In the genomic region with DNA sequence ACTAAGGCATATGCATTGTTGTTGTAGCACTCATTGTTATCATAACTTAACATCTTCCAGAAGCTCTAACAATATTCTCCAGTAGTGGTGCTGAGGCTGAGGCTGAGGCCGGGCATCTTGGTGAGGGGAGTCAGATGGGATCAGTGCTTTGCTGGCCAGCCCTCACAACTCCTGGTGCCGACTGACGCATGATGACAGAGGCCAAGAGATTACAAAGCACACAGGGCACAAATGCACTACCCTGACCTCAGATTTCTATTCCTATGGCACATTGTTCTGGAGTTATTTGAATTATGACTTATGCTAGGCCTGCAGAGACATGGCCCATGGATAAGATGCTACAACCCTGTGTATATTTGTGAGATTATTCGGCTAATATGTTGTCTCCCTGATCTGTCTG, we compare ENCODE assay signal across 17 cellular contexts. TPM values are rescaled to one million over a fixed set of nuclear protein-coding genes. Genes with fewer than 3 reads are reported as not detected.
DNase-seq lines count a peak whose midpoint lies in the region; ATAC-seq and TF ChIP-seq lines count a peak whose summit lies in the region.
"Had no signal": no experiment of that assay in that cellular context is flagged by ENCODE, and none has a peak within 500 bp of the region (broad histone marks: within the 10 kb centered on the region; RNA-seq: fewer than 3 reads in every experiment).

No MANE protein-coding gene starts in this region.

- H3K27ac Mint-ChIP-seq in Caco-2 (ENCODE audit: unreplicated experiment) (peak overlapping the region; percentile 10), type B pancreatic cell (peak overlapping the region; percentile 99)
- H3K27ac Mint-ChIP-seq: CD14-positive monocyte; CD8-positive, alpha-beta T cell had no signal

- H3K4me1 ChIP-seq in right cardiac atrium (ENCODE audit: control insufficient read depth, insufficient read depth, low read length): no peaks in the 10 kb centered on the region
- H3K4me1 ChIP-seq in Caco-2: peaks cover 22% of the 10 kb centered on the region
- peaks cover 0 to 2% of the 10 kb centered on the region in 2 donors for H3K4me1 ChIP-seq in neuronal stem cell (ENCODE audit: control insufficient read depth in 2 of 2, insufficient read depth in 1 of 2, low read depth in 1 of 2, low read length in 2 of 2)
- H3K4me1 ChIP-seq: A549, BLaER1, HAP-1 had no signal

- H3K27me3 ChIP-seq in right cardiac atrium (ENCODE audit: control insufficient read depth, insufficient read depth): no peaks in the 10 kb centered on the region
- H3K27me3 ChIP-seq in Caco-2 (replicated peaks; ENCODE audit: control insufficient read depth, insufficient read depth, low read length): no peaks in the 10 kb centered on the region
- no peaks in the 10 kb centered on the region for H3K27me3 ChIP-seq in neuronal stem cell (ENCODE audit: control insufficient read depth in 3 of 3, insufficient read depth in 3 of 3, low read depth in 1 of 3, low read length in 3 of 3)
- H3K27me3 ChIP-seq: BLaER1 had no signal

- H2BK5ac ChIP-seq in neuronal stem cell (ENCODE audit: low read length): no peak overlapping the region

- no peak overlapping the region for H2BK15ac ChIP-seq in neuronal stem cell (ENCODE audit: low read length)

- intact Hi-C loops in Right ventricle myocardium inferior (cut with DNase I) (no loop called here), right cardiac atrium (cut with DNase I) (no loop called here), Caco-2 (cut with micrococcal nuclease; ENCODE audit: unreplicated experiment) (no loop called here)

- no peak for DNase-seq in Right ventricle myocardium inferior (ENCODE audit: missing footprints)
- DNase-seq in right cardiac atrium: no peak
- DNase-seq in Caco-2: no peak
- no peak for DNase-seq in neuronal stem cell (ENCODE audit: low spot score)
- DNase-seq in type B pancreatic cell (ENCODE audit: extremely low spot score, unreplicated experiment): no peak
- DNase-seq in CD1c-positive myeloid dendritic cell (ENCODE audit: extremely low spot score): no peak
- DNase-seq in hypothalamus (lab: John Stamatoyannopoulos, UW): no peak
- DNase-seq: CD8-positive, alpha-beta T cell; DMS 273 treated with DMSO at 0.1 percent for 48 hours; GM23248 had no signal

- POLR2A ChIA-PET in Caco-2 (lab: Charles Lee): no interaction called here

- H3K9me3 ChIP-seq in right cardiac atrium (ENCODE audit: control insufficient read depth, low read length) (peaks cover 3% of the 10 kb centered on the region), Caco-2 (no peaks in the 10 kb centered on the region), neuronal stem cell (replicated peaks in 1 of 2; ENCODE audit: control insufficient read depth in 2 of 2, insufficient read depth in 1 of 2, low read depth in 1 of 2, low read length in 2 of 2) (peaks cover 0 to 2% of the 10 kb centered on the region in 2 donors)
- H3K9me3 ChIP-seq: A549, BLaER1, HAP-1 had no signal

- H3K27ac ChIP-seq in right cardiac atrium (ENCODE audit: low read length) (no peak overlapping the region), neuronal stem cell (replicated peaks; ENCODE audit: low read length) (no peak overlapping the region)
- H3K27ac ChIP-seq: 22Rv1, A549, BLaER1, GM23248, HL-60 had no signal

- no peak overlapping the region for H3K14ac ChIP-seq in neuronal stem cell (ENCODE audit: low read length)

- CTCF ChIA-PET in Caco-2 (lab: Charles Lee): interaction anchor here (0.7 kb wide), 1 partner anchor 1238 kb away, joined by 3 read pairs; a partner anchor contains a TSS

- H3K4me1 Mint-ChIP-seq in Caco-2 (ENCODE audit: low read depth, unreplicated experiment) (peaks cover 19% of the 10 kb centered on the region), type B pancreatic cell (ENCODE audit: unreplicated experiment) (peaks cover 19% of the 10 kb centered on the region)
- H3K4me1 Mint-ChIP-seq: CD14-positive monocyte had no signal

- no peak overlapping the region for H2AK5ac ChIP-seq in neuronal stem cell (ENCODE audit: low read depth, low read length)

- H3K27me3 Mint-ChIP-seq in Caco-2 (ENCODE audit: insufficient read depth, unreplicated experiment): no peaks in the 10 kb centered on the region
- H3K27me3 Mint-ChIP-seq in type B pancreatic cell: no peaks in the 10 kb centered on the region

- no peak for TF ChIP-seq CTCF in Caco-2 (IDR thresholded peaks at IDR 0.05; ENCODE audit: insufficient read depth in 1 of 2, low read depth in 1 of 2, low read length in 1 of 2, severe bottlenecking in 1 of 2, unreplicated experiment in 1 of 2)
- TF ChIP-seq CTCF in type B pancreatic cell (conservative IDR thresholded peaks at IDR 0.05): no peak

- no peak overlapping the region for H3K4me3 Mint-ChIP-seq in Caco-2 (ENCODE audit: unreplicated experiment)
- H3K4me3 Mint-ChIP-seq in type B pancreatic cell: no peak overlapping the region
- H3K4me3 Mint-ChIP-seq: CD14-positive monocyte; CD8-positive, alpha-beta T cell had no signal

- WGBS in right cardiac atrium: 58% methylated on average over 4 of the region's 4 CpGs
- WGBS in neuronal stem cell (ENCODE audit: extremely low coverage in 2 of 2, insufficient read length in 2 of 2, insufficient replicate concordance in 1 of 2), 2 donors: no CpG with 5 or more reads among the region's 4 CpGs

- no peak overlapping the region for H3K23ac ChIP-seq in neuronal stem cell (ENCODE audit: low read depth, low read length, poor library complexity)

- no peaks in the 10 kb centered on the region for H3K36me3 ChIP-seq in Caco-2 (ENCODE audit: control insufficient read depth, insufficient read depth, low read length)
- H3K36me3 ChIP-seq in neuronal stem cell (replicated peaks in 1 of 2; ENCODE audit: control insufficient read depth in 2 of 2, insufficient read depth in 2 of 2, low read length in 2 of 2): no peaks in the 10 kb centered on the region
- H3K36me3 ChIP-seq: BLaER1, HAP-1 had no signal

- H3K4ac ChIP-seq in neuronal stem cell (ENCODE audit: low read length): no peak overlapping the region

- H3K9me3 Mint-ChIP-seq in Caco-2 (ENCODE audit: unreplicated experiment) (no peaks in the 10 kb centered on the region), type B pancreatic cell (peaks cover 14% of the 10 kb centered on the region)
- H3K9me3 Mint-ChIP-seq: CD8-positive, alpha-beta T cell had no signal

- H3K36me3 Mint-ChIP-seq in Caco-2 (ENCODE audit: insufficient read depth, unreplicated experiment): peaks cover 7% of the 10 kb centered on the region
- peaks cover 8% of the 10 kb centered on the region for H3K36me3 Mint-ChIP-seq in type B pancreatic cell
- H3K36me3 Mint-ChIP-seq: CD14-positive monocyte; CD8-positive, alpha-beta T cell had no signal

- ATAC-seq in Right ventricle myocardium inferior (peak; percentile 28), right cardiac atrium (no peak)
- ATAC-seq: A549; CD8-positive, alpha-beta T cell had no signal

- no peak overlapping the region for H2AFZ ChIP-seq in neuronal stem cell (ENCODE audit: low read length)
- H2AFZ ChIP-seq: GM23248 had no signal

- no peak overlapping the region for H3K4me3 ChIP-seq in right cardiac atrium (ENCODE audit: low read length)
- no peak overlapping the region for H3K4me3 ChIP-seq in Caco-2 (ENCODE audit: low read depth, low read length)
- no peak overlapping the region for H3K4me3 ChIP-seq in neuronal stem cell (ENCODE audit: low read length in 2 of 2)
- H3K4me3 ChIP-seq: A549, BLaER1, GM23248, HAP-1 had no signal

- no peak overlapping the region for H3K18ac ChIP-seq in neuronal stem cell (ENCODE audit: low read length)

- H2BK120ac ChIP-seq in neuronal stem cell (ENCODE audit: low read depth, low read length): no peak overlapping the region

- no TSS peak for BruUV-seq in Caco-2 (replicated peaks; lab: Mats Ljungman, UMichigan)

- H3K79me1 ChIP-seq in neuronal stem cell (ENCODE audit: low read depth, low read length): no peaks in the 10 kb centered on the region

- no peak overlapping the region for H2BK12ac ChIP-seq in neuronal stem cell (ENCODE audit: low read length)

- no peak overlapping the region for H4K8ac ChIP-seq in neuronal stem cell (ENCODE audit: low read depth, low read length)

- H3K4me2 ChIP-seq in neuronal stem cell (ENCODE audit: insufficient read depth, low read length, poor library complexity, severe bottlenecking): no peak overlapping the region
- H3K4me2 ChIP-seq: A549, BLaER1 had no signal

- no peak overlapping the region for H4K91ac ChIP-seq in neuronal stem cell (ENCODE audit: low read depth, low read length, poor library complexity)

- H3K9ac ChIP-seq in neuronal stem cell (ENCODE audit: low read depth, low read length, poor library complexity): peak overlapping the region; percentile 6
- H3K9ac ChIP-seq: BLaER1, GM23248 had no signal

RNA-seq across cellular contexts. Expression of a gene that starts 8.3 kb away (rescaled TPM):
- 3.2 TPM for total RNA-seq in Right ventricle myocardium inferior
- total RNA-seq in right cardiac atrium: 1 to 10 TPM; 5.0 to 8.4 (median 6.2) TPM
- polyA plus RNA-seq in right cardiac atrium: 4.4 TPM
- total RNA-seq in Caco-2 (2022): 0.18 and 0.30 TPM in 2 replicates
- polyA plus RNA-seq in neuronal stem cell (2013, experiment 1 of 2): 0.98 TPM
- 0.93 TPM for polyA plus RNA-seq in neuronal stem cell (2013, experiment 2 of 2)
- 1.5 TPM in 2 replicates for total RNA-seq in type B pancreatic cell (ENCODE audit: low replicate concordance)
- total RNA-seq: CD8-positive, alpha-beta T cell; GM23248 had no signal
- polyA plus RNA-seq: A549, AG04450, CD14-positive monocyte, GM23248 had no signal
